Comparison of ENCODE assay signal across 2 cellular contexts in the genomic region with DNA sequence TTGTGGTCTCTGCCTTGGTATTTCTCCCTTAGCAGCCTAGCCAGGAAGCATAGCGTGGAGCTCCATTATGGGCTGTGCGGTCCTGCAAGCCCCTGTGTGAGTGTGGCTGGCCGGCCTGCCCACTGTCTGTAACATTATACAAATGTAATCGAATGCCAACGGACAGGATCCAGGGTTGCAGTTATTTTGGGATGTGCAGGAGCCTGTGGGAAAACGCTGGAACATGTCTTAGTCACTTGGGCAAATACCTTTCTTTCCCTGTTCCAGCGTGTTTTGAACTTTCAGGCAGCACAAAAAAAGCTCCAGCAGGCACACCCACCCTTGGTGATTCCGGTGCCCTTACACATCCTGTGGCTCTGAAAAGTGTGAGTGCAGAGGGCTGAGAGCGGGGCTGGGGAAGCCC.
A peak's percentile ranks its signal among the peaks of the same experiment; 100 is the strongest.
TF ChIP-seq lines count a peak whose summit lies in the region.

No MANE protein-coding gene starts in this region.

TF ChIP-seq in A549, 52 proteins besides CTCF, POLR2A, EP300 and RAD21:
- TF ChIP-seq, protein P1, sequence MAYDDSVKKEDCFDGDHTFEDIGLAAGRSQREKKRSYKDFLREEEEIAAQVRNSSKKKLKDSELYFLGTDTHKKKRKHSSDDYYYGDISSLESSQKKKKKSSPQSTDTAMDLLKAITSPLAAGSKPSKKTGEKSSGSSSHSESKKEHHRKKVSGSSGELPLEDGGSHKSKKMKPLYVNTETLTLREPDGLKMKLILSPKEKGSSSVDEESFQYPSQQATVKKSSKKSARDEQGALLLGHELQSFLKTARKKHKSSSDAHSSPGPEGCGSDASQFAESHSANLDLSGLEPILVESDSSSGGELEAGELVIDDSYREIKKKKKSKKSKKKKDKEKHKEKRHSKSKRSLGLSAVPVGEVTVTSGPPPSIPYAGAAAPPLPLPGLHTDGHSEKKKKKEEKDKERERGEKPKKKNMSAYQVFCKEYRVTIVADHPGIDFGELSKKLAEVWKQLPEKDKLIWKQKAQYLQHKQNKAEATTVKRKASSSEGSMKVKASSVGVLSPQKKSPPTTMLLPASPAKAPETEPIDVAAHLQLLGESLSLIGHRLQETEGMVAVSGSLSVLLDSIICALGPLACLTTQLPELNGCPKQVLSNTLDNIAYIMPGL (CRISPR knock-in tag; IDR thresholded peaks at IDR 0.05; ENCODE audit: borderline replicate concordance) = no peak
- TF ChIP-seq, protein P2, sequence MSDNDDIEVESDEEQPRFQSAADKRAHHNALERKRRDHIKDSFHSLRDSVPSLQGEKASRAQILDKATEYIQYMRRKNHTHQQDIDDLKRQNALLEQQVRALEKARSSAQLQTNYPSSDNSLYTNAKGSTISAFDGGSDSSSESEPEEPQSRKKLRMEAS (IDR thresholded peaks at IDR 0.05) = peak; percentile 12; the same call in 1 of the 2 replicates

TF ChIP-seq in endothelial cell of umbilical vein, 7 proteins besides CTCF, POLR2A, EP300 and RAD21:
- TF ChIP-seq FOS (IDR thresholded peaks at IDR 0.05; ENCODE audit: borderline replicate concordance, insufficient read depth, low read length) = no peak
- no peak for TF ChIP-seq GATA2 (IDR thresholded peaks at IDR 0.05; ENCODE audit: insufficient read depth, insufficient read length, low read depth, low read length)
